In genomic region chr5:16529319-16529718, GRCh38 we compare ENCODE assay signal across 20 cellular contexts.
"Had no signal": no experiment of that assay in that cellular context is flagged by ENCODE, and none has a peak within 500 bp of the region (broad histone marks: within the 10 kb centered on the region; RNA-seq: fewer than 3 reads in every experiment).

No MANE protein-coding gene starts in this region.

- H3K4me3 Mint-ChIP-seq: activated CD4-positive, alpha-beta memory T cell treated with anti-CD3 and anti-CD28 coated beads, Interleukin-2, amount 10 ng/mL, durations not matched to agents 7 days and 5 days; activated naive CD8-positive, alpha-beta T cell; central memory CD8-positive, alpha-beta T cell; mesothelial cell of epicardium; naive B cell; WTC11 had no signal

- H3K27ac ChIP-seq: esophagus squamous epithelium, pancreas, tibial nerve had no signal

- ATAC-seq: WTC11 had no signal

- H3K27me3 Mint-ChIP-seq: activated CD4-positive, alpha-beta memory T cell treated with anti-CD3 and anti-CD28 coated beads, Interleukin-2, amount 10 ng/mL, durations not matched to agents 7 days and 5 days; activated naive CD8-positive, alpha-beta T cell; central memory CD8-positive, alpha-beta T cell; naive B cell had no signal

- H3K27me3 ChIP-seq: esophagus squamous epithelium, pancreas, tibial nerve had no signal

- DNase-seq: activated CD4-positive, alpha-beta memory T cell treated with anti-CD3 and anti-CD28 coated beads, Interleukin-2, amount 10 ng/mL, durations not matched to agents 7 days and 5 days; activated CD4-positive, alpha-beta T cell treated with anti-CD3 and anti-CD28 coated beads for 4 hours; activated CD8-positive, alpha-beta memory T cell treated with anti-CD3 and anti-CD28 coated beads, Interleukin-2, amount 50 U/mL, for 4 hours; activated gamma-delta T cell treated with Interleukin-2 at 50 U/mL for 16 hours; amniotic stem cell; cortex of kidney; effector CD4-positive, alpha-beta T cell; esophagus squamous epithelium; kidney glomerular epithelial cell; naive B cell; pancreas; stimulated activated CD4-positive, alpha-beta T cell treated with anti-CD3 and anti-CD28 coated beads, Interleukin-2, amount 100 ng/mL, for 48 hours; stimulated activated naive CD4-positive, alpha-beta T cell; T-helper 2 cell had no signal

- H3K36me3 Mint-ChIP-seq: mesothelial cell of epicardium, WTC11 had no signal

- H3K9me3 ChIP-seq: esophagus squamous epithelium, pancreas, tibial nerve had no signal

- H3K4me1 ChIP-seq: esophagus squamous epithelium, pancreas, tibial nerve had no signal

- H3K4me3 ChIP-seq: esophagus squamous epithelium, lung, pancreas, tibial nerve had no signal

- H3K4me1 Mint-ChIP-seq: activated CD4-positive, alpha-beta memory T cell treated with anti-CD3 and anti-CD28 coated beads, Interleukin-2, amount 10 ng/mL, durations not matched to agents 7 days and 5 days; WTC11 had no signal

- H3K9me3 Mint-ChIP-seq: activated CD4-positive, alpha-beta memory T cell treated with anti-CD3 and anti-CD28 coated beads, Interleukin-2, amount 10 ng/mL, durations not matched to agents 7 days and 5 days; central memory CD8-positive, alpha-beta T cell; mesothelial cell of epicardium; naive B cell; WTC11 had no signal

- H3K27ac Mint-ChIP-seq: activated CD4-positive, alpha-beta memory T cell treated with anti-CD3 and anti-CD28 coated beads, Interleukin-2, amount 10 ng/mL, durations not matched to agents 7 days and 5 days; mesothelial cell of epicardium; naive B cell; WTC11 had no signal

- H3K36me3 ChIP-seq: esophagus squamous epithelium, pancreas, tibial nerve had no signal
